In the genomic region with DNA sequence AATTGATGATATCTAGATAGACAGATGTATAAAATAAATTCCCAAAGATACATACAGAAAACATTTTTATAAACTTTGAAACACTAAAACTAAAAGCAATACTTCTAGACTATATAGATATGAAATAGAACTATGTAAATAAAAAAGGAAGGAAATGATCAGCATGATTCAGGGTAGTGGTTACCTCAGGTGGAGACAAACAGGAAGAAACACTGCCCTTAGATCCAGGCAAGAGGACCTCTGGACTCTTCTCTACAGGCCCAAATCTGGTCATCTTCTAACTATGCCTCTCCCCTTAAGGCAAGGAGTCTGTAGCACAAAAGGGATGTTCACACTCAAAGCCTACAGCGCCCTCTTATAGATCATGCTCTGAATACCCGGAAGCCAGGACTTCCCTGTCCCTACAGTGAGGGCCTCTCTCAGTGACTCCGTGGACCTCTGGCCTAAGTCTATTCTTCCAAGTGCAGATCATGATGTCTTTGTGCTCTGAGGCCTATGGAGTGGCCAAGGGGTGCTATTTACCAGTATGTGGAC, we compare ENCODE assay signal across 2 cellular contexts.
TF ChIP-seq lines count a peak whose summit lies in the region.

No MANE protein-coding gene starts in this region.

TF ChIP-seq in WTC11, 78 proteins besides CTCF, POLR2A, EP300 and RAD21:
- TF ChIP-seq NFE2L1 (CRISPR knock-in tag; IDR thresholded peaks at IDR 0.05), result no peak
- no peak for TF ChIP-seq MYBL2 (CRISPR knock-in tag; IDR thresholded peaks at IDR 0.05)
- TF ChIP-seq, protein P1, sequence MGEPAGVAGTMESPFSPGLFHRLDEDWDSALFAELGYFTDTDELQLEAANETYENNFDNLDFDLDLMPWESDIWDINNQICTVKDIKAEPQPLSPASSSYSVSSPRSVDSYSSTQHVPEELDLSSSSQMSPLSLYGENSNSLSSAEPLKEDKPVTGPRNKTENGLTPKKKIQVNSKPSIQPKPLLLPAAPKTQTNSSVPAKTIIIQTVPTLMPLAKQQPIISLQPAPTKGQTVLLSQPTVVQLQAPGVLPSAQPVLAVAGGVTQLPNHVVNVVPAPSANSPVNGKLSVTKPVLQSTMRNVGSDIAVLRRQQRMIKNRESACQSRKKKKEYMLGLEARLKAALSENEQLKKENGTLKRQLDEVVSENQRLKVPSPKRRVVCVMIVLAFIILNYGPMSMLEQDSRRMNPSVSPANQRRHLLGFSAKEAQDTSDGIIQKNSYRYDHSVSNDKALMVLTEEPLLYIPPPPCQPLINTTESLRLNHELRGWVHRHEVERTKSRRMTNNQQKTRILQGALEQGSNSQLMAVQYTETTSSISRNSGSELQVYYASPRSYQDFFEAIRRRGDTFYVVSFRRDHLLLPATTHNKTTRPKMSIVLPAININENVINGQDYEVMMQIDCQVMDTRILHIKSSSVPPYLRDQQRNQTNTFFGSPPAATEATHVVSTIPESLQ (CRISPR knock-in tag; IDR thresholded peaks at IDR 0.05), result no peak

TF ChIP-seq in HepG2, 621 proteins besides CTCF, POLR2A, EP300 and RAD21:
- TF ChIP-seq ELF3 (CRISPR knock-in tag; IDR thresholded peaks at IDR 0.05) (peak; percentile 82), SMC3 (IDR thresholded peaks at IDR 0.05; ENCODE audit: low read length) (peak; percentile 40; the same call in 1 of the 2 replicates), STAG1 (CRISPR knock-in tag; IDR thresholded peaks at IDR 0.05) (peak; percentile 66), SAP130 (CRISPR knock-in tag; IDR thresholded peaks at IDR 0.05; ENCODE audit: low read depth) (0 out of 2 replicates have a peak, but pooled peaks have one; percentile 18), ETV5 (CRISPR knock-in tag; IDR thresholded peaks at IDR 0.05; ENCODE audit: borderline replicate concordance) (peak; percentile 12; the same call in 1 of the 2 replicates), ZNF615 (CRISPR knock-in tag; IDR thresholded peaks at IDR 0.05; ENCODE audit: borderline replicate concordance) (no peak), DPF2 (CRISPR knock-in tag; IDR thresholded peaks at IDR 0.05; ENCODE audit: borderline replicate concordance, low read depth) (no peak), ELF1 (CRISPR knock-in tag; IDR thresholded peaks at IDR 0.05) (peak; percentile 70; the same call in 1 of the 2 replicates), ZNF709 (CRISPR knock-in tag; IDR thresholded peaks at IDR 0.05) (0 out of 2 replicates have a peak, but pooled peaks have one; percentile 38)
- TF ChIP-seq, protein P2, sequence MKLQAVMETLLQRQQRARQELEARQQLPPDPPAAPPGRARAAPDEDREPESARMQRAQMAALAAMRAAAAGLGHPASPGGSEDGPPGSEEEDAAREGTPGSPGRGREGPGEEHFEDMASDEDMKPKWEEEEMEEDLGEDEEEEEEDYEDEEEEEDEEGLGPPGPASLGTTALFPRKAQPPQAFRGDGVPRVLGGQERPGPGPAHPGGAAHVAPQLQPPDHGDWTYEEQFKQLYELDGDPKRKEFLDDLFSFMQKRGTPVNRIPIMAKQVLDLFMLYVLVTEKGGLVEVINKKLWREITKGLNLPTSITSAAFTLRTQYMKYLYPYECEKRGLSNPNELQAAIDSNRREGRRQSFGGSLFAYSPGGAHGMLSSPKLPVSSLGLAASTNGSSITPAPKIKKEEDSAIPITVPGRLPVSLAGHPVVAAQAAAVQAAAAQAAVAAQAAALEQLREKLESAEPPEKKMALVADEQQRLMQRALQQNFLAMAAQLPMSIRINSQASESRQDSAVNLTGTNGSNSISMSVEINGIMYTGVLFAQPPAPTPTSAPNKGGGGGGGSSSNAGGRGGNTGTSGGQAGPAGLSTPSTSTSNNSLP (IDR thresholded peaks at IDR 0.05; ENCODE audit: low read depth, low read length), result 0 out of 2 replicates have a peak, but pooled peaks have one; percentile 15
- TF ChIP-seq, protein P3, sequence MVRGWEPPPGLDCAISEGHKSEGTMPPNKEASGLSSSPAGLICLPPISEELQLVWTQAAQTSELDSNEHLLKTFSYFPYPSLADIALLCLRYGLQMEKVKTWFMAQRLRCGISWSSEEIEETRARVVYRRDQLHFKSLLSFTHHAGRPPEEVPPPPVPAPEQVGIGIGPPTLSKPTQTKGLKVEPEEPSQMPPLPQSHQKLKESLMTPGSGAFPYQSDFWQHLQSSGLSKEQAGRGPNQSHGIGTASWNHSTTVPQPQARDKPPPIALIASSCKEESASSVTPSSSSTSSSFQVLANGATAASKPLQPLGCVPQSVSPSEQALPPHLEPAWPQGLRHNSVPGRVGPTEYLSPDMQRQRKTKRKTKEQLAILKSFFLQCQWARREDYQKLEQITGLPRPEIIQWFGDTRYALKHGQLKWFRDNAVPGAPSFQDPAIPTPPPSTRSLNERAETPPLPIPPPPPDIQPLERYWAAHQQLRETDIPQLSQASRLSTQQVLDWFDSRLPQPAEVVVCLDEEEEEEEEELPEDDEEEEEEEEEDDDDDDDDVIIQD (CRISPR knock-in tag; IDR thresholded peaks at IDR 0.05; ENCODE audit: low read depth), result 0 out of 2 replicates have a peak, but pooled peaks have one; percentile 10
- TF ChIP-seq, protein P4, sequence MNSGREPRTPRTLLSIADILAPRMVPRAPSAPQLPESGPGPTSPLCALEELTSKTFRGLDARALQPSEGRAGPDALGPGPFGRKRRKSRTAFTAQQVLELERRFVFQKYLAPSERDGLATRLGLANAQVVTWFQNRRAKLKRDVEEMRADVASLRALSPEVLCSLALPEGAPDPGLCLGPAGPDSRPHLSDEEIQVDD (CRISPR knock-in tag; IDR thresholded peaks at IDR 0.05; ENCODE audit: borderline replicate concordance), result no peak
